8 cellular contexts compared by ENCODE assay signal in genomic region chrX:51894697-51895336, GRCh38. TPM values are rescaled to one million over a fixed set of nuclear protein-coding genes. Genes with fewer than 3 reads are reported as not detected.
DNase-seq lines count a peak whose midpoint lies in the region; TF ChIP-seq lines count a peak whose summit lies in the region.

No MANE protein-coding gene starts in this region.

- no peak overlapping the region for H2AFZ ChIP-seq in GM23248

- H3K36me3 ChIP-seq in GM23248 (ENCODE audit: low read depth) (peaks cover 7% of the 10 kb centered on the region; the same call in 1 of the 2 replicates), transverse colon (no peaks in the 10 kb centered on the region)

- no peak for TF ChIP-seq EP300 in transverse colon (IDR thresholded peaks at IDR 0.05; ENCODE audit: low read depth)

- H3K4me2 ChIP-seq in GM23248 (ENCODE audit: unreplicated experiment): peak overlapping the region; percentile 97

- no peak for TF ChIP-seq POLR2A in transverse colon (IDR thresholded peaks at IDR 0.05)

- peaks cover 25% of the 10 kb centered on the region for H3F3A ChIP-seq in GM23248 (ENCODE audit: insufficient read depth)

- peaks cover 19% of the 10 kb centered on the region for H3K4me1 ChIP-seq in GM23248 (ENCODE audit: insufficient read depth)
- peaks cover 0 to 14% (median 2%) of the 10 kb centered on the region in 4 donors for H3K4me1 ChIP-seq in transverse colon

- H3K27ac ChIP-seq in GM23248 (peak overlapping the region; percentile 8; the same call in 1 of the 2 replicates), cingulate gyrus (ENCODE audit: low read depth, low read length) (peak overlapping the region; percentile 77), transverse colon (peak overlapping the region; percentile 75 to 90 (median 80))

- intact Hi-C loops in transverse colon (cut with DNase I; ENCODE audit: low total_unique reads): no loop called here

- peak in 1 of 5 experiments; percentile 14 for TF ChIP-seq CTCF in transverse colon (IDR thresholded peaks at IDR 0.05)

- H3K9me2 ChIP-seq in GM23248 (ENCODE audit: insufficient read depth): no peaks in the 10 kb centered on the region

- H3K27me3 ChIP-seq in GM23248 (replicated peaks; ENCODE audit: insufficient read depth): no peaks in the 10 kb centered on the region
- H3K27me3 ChIP-seq in transverse colon: no peaks in the 10 kb centered on the region

- no peaks in the 10 kb centered on the region for H3K9me3 ChIP-seq in GM23248 (ENCODE audit: low read depth)
- H3K9me3 ChIP-seq in transverse colon: no peaks in the 10 kb centered on the region

- DNase-seq in NCI-H1436 (lab: John Stamatoyannopoulos, UW) (peak; percentile 24), NCI-H1436 treated with DMSO at 0.1 percent for 48 hours (lab: John Stamatoyannopoulos, UW) (no peak), GM23248 (peak; percentile 52), NCI-H2196 (lab: John Stamatoyannopoulos, UW; ENCODE audit: unreplicated experiment) (peak; percentile 6), lung microvascular endothelial cell (ENCODE audit: low read depth in 2 of 2) (peak; percentile 21 to 40), transverse colon (peak; percentile 27)
- no peak for DNase-seq in effector CD4-positive, alpha-beta T cell

- WGBS in GM23248 (ENCODE audit: low coverage in 1 of 2, low lambda C conversion rate in 2 of 2, missing lambda C conversion rate in 2 of 2), 2 experiments: 1 to 2% methylated on average over 9 to 25 of the region's 25 CpGs
- WGBS in transverse colon (ENCODE audit: low coverage in 1 of 2), 2 donors: 11 to 52% methylated on average over 9 to 25 of the region's 25 CpGs

- peak overlapping the region; percentile 100 for H3K9ac ChIP-seq in GM23248

- H4K20me1 ChIP-seq in GM23248 (ENCODE audit: insufficient read depth): peaks cover 4% of the 10 kb centered on the region; the same call in 1 of the 2 replicates

- in situ Hi-C loops in GM23248 (cut with MboI): no loop called here
- in situ Hi-C loops in transverse colon (cut with MboI; ENCODE audit: low pct_ligation_motif_present in 1 of 4, low pct_unique_long_range_greater_than_20kb in 1 of 4, low sequenced_read_pairs in 3 of 4): no loop called here

- H3K4me3 ChIP-seq in GM23248: peak overlapping the region; percentile 97
- H3K4me3 ChIP-seq in transverse colon: peak overlapping the region; percentile 38 to 56 (median 45)

- H3K79me2 ChIP-seq in GM23248 (ENCODE audit: insufficient read depth): peaks cover 48% of the 10 kb centered on the region

RNA-seq across cellular contexts. Expression of gene MAGED1, which starts 1.4 kb away (rescaled TPM):
- total RNA-seq in GM23248 (2014; rRNA removed; shearing (Covaris generic)): 261 and 293 TPM in 2 replicates
- 351 and 357 TPM in 2 replicates for polyA plus RNA-seq in GM23248 (2016; fragmentation: Nextera tagmentation; extraction: Ambion mirVana)
- 41.3 and 51.4 TPM in 2 replicates for total RNA-seq in lung microvascular endothelial cell
- total RNA-seq in transverse colon: 10 to 100 TPM; 43.7 to 77.2 (median 55.9) TPM

Comparison
In these comparisons a context has a peak if more than half of its experiments do, and no peak if none do; other contexts are left out.
1. DNase-seq: peak in NCI-H1436 (single experiment), GM23248 (single experiment), NCI-H2196 (single experiment), lung microvascular endothelial cell (2 of 2) and transverse colon (single experiment); none in NCI-H1436 treated with DMSO at 0.1 percent for 48 hours (single experiment) and effector CD4-positive, alpha-beta T cell (single experiment).
2. H3K27ac ChIP-seq: peak in every context shown above with its lines; median percentile 80 in transverse colon; 77 in cingulate gyrus; 8 in GM23248.